In genomic region chr17:2962729-2963128, GRCh38 we compare ENCODE assay signal across 18 cellular contexts.
DNase-seq lines count a peak whose midpoint lies in the region; ATAC-seq, FAIRE-seq and TF ChIP-seq lines count a peak whose summit lies in the region.
"Had no signal": no experiment of that assay in that cellular context is flagged by ENCODE, and none has a peak within 500 bp of the region (broad histone marks: within the 10 kb centered on the region; RNA-seq: fewer than 3 reads in every experiment).

No MANE protein-coding gene starts in this region.

- DNase-seq in A549 (ENCODE audit: low read depth in 1 of 2, low spot score in 1 of 2) (no peak), esophagus muscularis mucosa (ENCODE audit: extremely low spot score) (peak; percentile 8), posterior vena cava (ENCODE audit: low spot score) (peak; percentile 66), caudate nucleus (lab: John Stamatoyannopoulos, UW) (no peak), NCI-H748 (lab: John Stamatoyannopoulos, UW; ENCODE audit: unreplicated experiment) (no peak), GM13977 (ENCODE audit: low spot score) (no peak)
- DNase-seq: ACHN, DMS 273 treated with DMSO at 0.1 percent for 48 hours, DND-41, H7, NCI-H1105 treated with DMSO at 0.1 percent for 48 hours, NCI-H1694 treated with DMSO at 0.1 percent for 48 hours, NCI-H510A, NCI-H82, OCI-M1, SHP77 had no signal

- TF ChIP-seq EP300 in A549 (IDR thresholded peaks at IDR 0.05) (no peak), esophagus muscularis mucosa (IDR thresholded peaks at IDR 0.05) (no peak)

- CTCF ChIA-PET in A549 (lab: Yijun Ruan, JAX) = interaction anchor here (0.8 to 8.9 kb wide), 6 partner anchors 12 to 134 kb away, joined by 3 to 60 read pairs (median 4); no protein-coding TSS in a partner anchor

- intact Hi-C loops in esophagus muscularis mucosa (cut with DNase I) (no loop called here), posterior vena cava (cut with DNase I) (no loop called here)

- no peak for FAIRE-seq in A549 (lab: Jason Lieb, UNC)

- 88% methylated on average over 14 of the region's 14 CpGs for WGBS in A549 (ENCODE audit: missing lambda C conversion rate)
- 74% methylated on average over 10 of the region's 14 CpGs for WGBS in esophagus muscularis mucosa

- H3K27ac ChIP-seq in A549 (peak overlapping the region; percentile 83 to 91), C4-2B (peak overlapping the region; percentile 3; the same call in 1 of the 2 replicates), esophagus muscularis mucosa (replicated peaks in 1 of 4) (no peak overlapping the region), caudate nucleus (ENCODE audit: low read depth, low read length) (no peak overlapping the region)
- H3K27ac ChIP-seq: SK-N-MC had no signal

- TF ChIP-seq RAD21 in A549 (conservative IDR thresholded peaks at IDR 0.05 in 1 of 2, IDR thresholded peaks at IDR 0.05 in 1 of 2) = no peak

- TF ChIP-seq POLR2A in A549 (IDR thresholded peaks at IDR 0.05; ENCODE audit: low read length) = no peak
- TF ChIP-seq POLR2A in esophagus muscularis mucosa (IDR thresholded peaks at IDR 0.05; ENCODE audit: low read depth) = no peak

- H3K4me1 ChIP-seq in A549 (peaks cover 79% of the 10 kb centered on the region), esophagus muscularis mucosa (no peaks in the 10 kb centered on the region)

- ATAC-seq in A549 = no peak

- H3K9me3 ChIP-seq in A549 = no peaks in the 10 kb centered on the region
- H3K9me3 ChIP-seq in esophagus muscularis mucosa = no peaks in the 10 kb centered on the region

- in situ Hi-C loops in GM13977 (cut with MboI; ENCODE audit: low pct_unique_long_range_greater_than_20kb, low sequenced_read_pairs, unreplicated experiment) = no loop called here

- POLR2A ChIA-PET in A549 (lab: Yijun Ruan, JAX) = interaction anchor here (0.7 kb wide), 1 partner anchor 705 kb away, joined by 3 read pairs; no protein-coding TSS in a partner anchor

- no peaks in the 10 kb centered on the region for H3K36me3 ChIP-seq in esophagus muscularis mucosa

- TF ChIP-seq CTCF in A549 (IDR thresholded peaks at IDR 0.05) (no peak), C4-2B (conservative IDR thresholded peaks at IDR 0.05) (no peak), esophagus muscularis mucosa (IDR thresholded peaks at IDR 0.05) (no peak), GM13977 (IDR thresholded peaks at IDR 0.05; ENCODE audit: extremely low read depth, insufficient read depth, missing control alignments) (no peak)

- H3K4me2 ChIP-seq in A549 = no peak overlapping the region

- H3K27me3 ChIP-seq in esophagus muscularis mucosa = no peaks in the 10 kb centered on the region

- H3K4me3 ChIP-seq in A549 = no peak overlapping the region
- no peak overlapping the region for H3K4me3 ChIP-seq in esophagus muscularis mucosa
- H3K4me3 ChIP-seq: SK-N-MC had no signal

TF ChIP-seq in A549, 52 proteins besides CTCF, POLR2A, EP300 and RAD21:
- no peak for TF ChIP-seq ATOH8 (CRISPR knock-in tag; IDR thresholded peaks at IDR 0.05; ENCODE audit: low read depth)
- TF ChIP-seq BCL3 (IDR thresholded peaks at IDR 0.05) = no peak
- TF ChIP-seq GATA3 (IDR thresholded peaks at IDR 0.05; ENCODE audit: borderline replicate concordance) = no peak
- TF ChIP-seq CBX2 (IDR thresholded peaks at IDR 0.05; ENCODE audit: borderline replicate concordance, low read depth) = no peak
- TF ChIP-seq FOXS1 (CRISPR knock-in tag; IDR thresholded peaks at IDR 0.05) = no peak
- TF ChIP-seq HOXA7 (CRISPR knock-in tag; IDR thresholded peaks at IDR 0.05) = no peak
- TF ChIP-seq POLR2AphosphoS2 (conservative IDR thresholded peaks at IDR 0.05; ENCODE audit: low read length) = no peak
- TF ChIP-seq FOSL2 (IDR thresholded peaks at IDR 0.05) = no peak
- TF ChIP-seq FOSL2 (CRISPR knock-in tag; IDR thresholded peaks at IDR 0.05) = no peak
- TF ChIP-seq HES2 (IDR thresholded peaks at IDR 0.05) = no peak
- no peak for TF ChIP-seq CEBPB (IDR thresholded peaks at IDR 0.05)
- TF ChIP-seq NFE2L2 (conservative IDR thresholded peaks at IDR 0.05; ENCODE audit: low read length) = no peak
- TF ChIP-seq CHD4 (IDR thresholded peaks at IDR 0.05; ENCODE audit: borderline replicate concordance) = no peak
- TF ChIP-seq MAFK (IDR thresholded peaks at IDR 0.05; ENCODE audit: partially characterized antibody) = no peak
- TF ChIP-seq KDM1A (IDR thresholded peaks at IDR 0.05; ENCODE audit: low read depth) = no peak
- no peak for TF ChIP-seq EHMT2 (IDR thresholded peaks at IDR 0.05; ENCODE audit: low read depth)
- TF ChIP-seq RFX5 (IDR thresholded peaks at IDR 0.05) = no peak
- TF ChIP-seq NPAS2 (CRISPR knock-in tag; IDR thresholded peaks at IDR 0.05; ENCODE audit: borderline replicate concordance) = no peak
- TF ChIP-seq E2F6 (IDR thresholded peaks at IDR 0.05; ENCODE audit: borderline replicate concordance, low read depth) = no peak

Comparison
In these comparisons a context has a peak if more than half of its experiments do, and no peak if none do; other contexts are left out.
1. DNase-seq: peak in esophagus muscularis mucosa (single experiment) and posterior vena cava (single experiment); none in A549 (0 of 2), caudate nucleus (0 of 61), NCI-H748 (single experiment) and GM13977 (single experiment).
2. H3K27ac ChIP-seq: peak in A549 (2 of 2) and C4-2B (single experiment); none in esophagus muscularis mucosa (0 of 4) and caudate nucleus (single experiment).